10 cellular contexts compared by ENCODE assay signal in genomic region chr13:46210362-46211083, GRCh38. TPM values are rescaled to one million over a fixed set of nuclear protein-coding genes. Genes with fewer than 3 reads are reported as not detected.
DNase-seq lines count a peak whose midpoint lies in the region; ATAC-seq, FAIRE-seq and TF ChIP-seq lines count a peak whose summit lies in the region.
"Had no signal": no experiment of that assay in that cellular context is flagged by ENCODE, and none has a peak within 500 bp of the region (broad histone marks: within the 10 kb centered on the region; RNA-seq: fewer than 3 reads in every experiment).

No MANE protein-coding gene starts in this region.

- no peaks in the 10 kb centered on the region for H4K20me1 ChIP-seq in endothelial cell of umbilical vein (replicated peaks; ENCODE audit: control insufficient read depth, extremely low read depth, insufficient read depth, low read length)

- dilution Hi-C loops in endothelial cell of umbilical vein (cut with MboI; ENCODE audit: extremely low pct_ligation_motif_present, low sequenced_read_pairs), result no loop called here

- no peaks in the 10 kb centered on the region for H3K36me3 ChIP-seq in SK-N-MC (ENCODE audit: insufficient read depth, low read length)
- no peaks in the 10 kb centered on the region for H3K36me3 ChIP-seq in endothelial cell of umbilical vein (ENCODE audit: control insufficient read depth in 2 of 2, extremely low read depth in 1 of 2, insufficient read depth in 2 of 2, low read length in 2 of 2)
- no peaks in the 10 kb centered on the region for H3K36me3 ChIP-seq in skeletal muscle satellite cell (ENCODE audit: insufficient read depth, low read length)

- H3K79me2 ChIP-seq in endothelial cell of umbilical vein (ENCODE audit: control insufficient read depth, insufficient read depth, low read length), result no peaks in the 10 kb centered on the region

- no peak overlapping the region for H2AFZ ChIP-seq in endothelial cell of umbilical vein (ENCODE audit: low read depth, low read length)

- H3K9me1 ChIP-seq in endothelial cell of umbilical vein (replicated peaks; ENCODE audit: control insufficient read depth, extremely low read depth, insufficient read depth, low read length), result no peaks in the 10 kb centered on the region

- ATAC-seq in GM19397 (IDR thresholded peaks at IDR 0.05; ENCODE audit: unreplicated experiment) (no peak), HG02571 (IDR thresholded peaks at IDR 0.05; ENCODE audit: unreplicated experiment) (no peak)

- H3K4me2 ChIP-seq in endothelial cell of umbilical vein (ENCODE audit: insufficient read depth, low read length) (peak overlapping the region; percentile 89), skeletal muscle satellite cell (ENCODE audit: low read length) (peak overlapping the region; percentile 94)

- POLR2A ChIA-PET in endothelial cell of umbilical vein (lab: Charles Lee), result no interaction called here

- H3K9ac ChIP-seq in SK-N-MC (ENCODE audit: insufficient read length) (peak overlapping the region; percentile 89), endothelial cell of umbilical vein (replicated peaks; ENCODE audit: extremely low read depth, insufficient read depth, low read length) (no peak overlapping the region), skeletal muscle satellite cell (ENCODE audit: low read depth, low read length) (no peak overlapping the region)

- H3K4me3 ChIP-seq in SK-N-MC (peak overlapping the region; percentile 99), endothelial cell of umbilical vein (replicated peaks in 1 of 3; ENCODE audit: insufficient read depth in 1 of 3, low read depth in 1 of 3, low read length in 3 of 3) (no peak overlapping the region), skeletal muscle satellite cell (ENCODE audit: low read length) (no peak overlapping the region)

- H3K4me1 ChIP-seq in endothelial cell of umbilical vein (ENCODE audit: control insufficient read depth, extremely low read depth, insufficient read depth, low read length), result peaks cover 9% of the 10 kb centered on the region
- H3K4me1 ChIP-seq in skeletal muscle satellite cell (ENCODE audit: control insufficient read depth, insufficient read depth, low read length), result peaks cover 11% of the 10 kb centered on the region

- no peaks in the 10 kb centered on the region for H3K9me3 ChIP-seq in SK-N-MC (ENCODE audit: low read depth, low read length)
- H3K9me3 ChIP-seq in endothelial cell of umbilical vein (replicated peaks; ENCODE audit: control insufficient read depth, insufficient read depth, low read length), result no peaks in the 10 kb centered on the region
- H3K9me3 ChIP-seq in skeletal muscle satellite cell (replicated peaks; ENCODE audit: low read length), result no peaks in the 10 kb centered on the region

- CTCF ChIA-PET in endothelial cell of umbilical vein (lab: Charles Lee), result interaction anchor here (1.5 kb wide), 1 partner anchor 79 kb away, joined by 5 read pairs; no protein-coding TSS in a partner anchor

- BruUV-seq in endothelial cell of umbilical vein (replicated peaks; lab: Mats Ljungman, UMichigan), result no TSS peak

- intact Hi-C loops in endothelial cell of umbilical vein (cut with micrococcal nuclease), result no loop called here

- TF ChIP-seq CTCF in endothelial cell of umbilical vein (IDR thresholded peaks at IDR 0.05; ENCODE audit: extremely low read depth in 1 of 2, insufficient read depth in 1 of 2, low read depth in 1 of 2, low read length in 2 of 2), result no peak

- no peak for TF ChIP-seq POLR2A in endothelial cell of umbilical vein (IDR thresholded peaks at IDR 0.05; ENCODE audit: low read depth, low read length)

- DNase-seq in DMS53 (lab: John Stamatoyannopoulos, UW) (peak; percentile 3), DMS53 treated with DMSO at 0.1 percent for 48 hours (lab: John Stamatoyannopoulos, UW; ENCODE audit: unreplicated experiment) (no peak), SK-N-MC (ENCODE audit: low read depth, low spot score) (no peak), endothelial cell of umbilical vein (ENCODE audit: low read depth, low spot score) (no peak)
- DNase-seq in effector CD4-positive, alpha-beta T cell, result no peak
- DNase-seq: 8988T, NCI-H1417 treated with DMSO at 0.1 percent for 48 hours had no signal

- H3K27ac ChIP-seq in SK-N-MC, result peak overlapping the region; percentile 53; the same call in 1 of the 2 replicates
- H3K27ac ChIP-seq in endothelial cell of umbilical vein (ENCODE audit: insufficient read depth, low read depth, low read length), result no peak overlapping the region

- peaks cover 12 to 35% of the 10 kb centered on the region in 2 experiments for H3K27me3 ChIP-seq in endothelial cell of umbilical vein (ENCODE audit: control insufficient read depth in 2 of 2, insufficient read depth in 2 of 2, low read length in 2 of 2)
- peaks cover 6% of the 10 kb centered on the region for H3K27me3 ChIP-seq in skeletal muscle satellite cell (ENCODE audit: control insufficient read depth, insufficient read depth, low read length)

- no peak for FAIRE-seq in endothelial cell of umbilical vein (lab: Jason Lieb, UNC)

TF ChIP-seq in endothelial cell of umbilical vein, 7 proteins besides CTCF, POLR2A, EP300 and RAD21:
- TF ChIP-seq POLR2AphosphoS5 (IDR thresholded peaks at IDR 0.05; ENCODE audit: insufficient read depth, low read depth, low read length) (no peak), FOS (IDR thresholded peaks at IDR 0.05; ENCODE audit: borderline replicate concordance, insufficient read depth, low read length) (no peak), MYC (IDR thresholded peaks at IDR 0.05; ENCODE audit: low read depth, low read length) (no peak), JUN (IDR thresholded peaks at IDR 0.05; ENCODE audit: borderline replicate concordance, insufficient read depth, insufficient read length, low read depth) (no peak), MAX (IDR thresholded peaks at IDR 0.05; ENCODE audit: insufficient read depth, insufficient read length) (no peak), GATA2 (IDR thresholded peaks at IDR 0.05; ENCODE audit: insufficient read depth, insufficient read length, low read depth, low read length) (no peak)

RNA-seq across cellular contexts. Expression of gene LRRC63, which starts 1.2 kb away (rescaled TPM):
- total RNA-seq in endothelial cell of umbilical vein, result not detected in 2 replicates
- polyA plus RNA-seq in endothelial cell of umbilical vein, result 0.04 TPM in 1 of 2 replicates, not detected in the other
- 0.04 and 0.06 TPM in 2 replicates for polyA plus RNA-seq in endothelial cell of umbilical vein (2011; cell fraction: cytosol; rRNA removed)
- polyA plus RNA-seq in endothelial cell of umbilical vein (2011; cell fraction: nucleus; rRNA removed), result 0.17 and 0.25 TPM in 2 replicates
- polyA plus RNA-seq in endothelial cell of umbilical vein (2012), result not detected in 2 replicates
- 0.19 TPM in 1 of 2 replicates, not detected in the other for polyA minus RNA-seq in endothelial cell of umbilical vein
- not detected for polyA minus RNA-seq in endothelial cell of umbilical vein (2011; cell fraction: cytosol; rRNA and poly(A)+ RNA removed)
- polyA minus RNA-seq in endothelial cell of umbilical vein (2011; cell fraction: nucleus; rRNA and poly(A)+ RNA removed), result 0.24 TPM in 1 of 2 replicates, not detected in the other
- not detected in 2 replicates for total RNA-seq in skeletal muscle satellite cell (2012; rRNA removed)

RNA-seq across cellular contexts. Expression of gene LCP1, which starts 28.5 kb away (rescaled TPM):
- 0.14 and 0.38 TPM in 2 replicates for total RNA-seq in endothelial cell of umbilical vein
- 0.08 and 0.18 TPM in 2 replicates for polyA plus RNA-seq in endothelial cell of umbilical vein
- polyA plus RNA-seq in endothelial cell of umbilical vein (2011; cell fraction: cytosol; rRNA removed), result 0.05 and 0.10 TPM in 2 replicates
- 0.14 and 0.16 TPM in 2 replicates for polyA plus RNA-seq in endothelial cell of umbilical vein (2011; cell fraction: nucleus; rRNA removed)
- polyA plus RNA-seq in endothelial cell of umbilical vein (2012), result 0.21 TPM in 1 of 2 replicates, not detected in the other
- polyA minus RNA-seq in endothelial cell of umbilical vein, result 1.0 and 3.1 TPM in 2 replicates
- not detected for polyA minus RNA-seq in endothelial cell of umbilical vein (2011; cell fraction: cytosol; rRNA and poly(A)+ RNA removed)
- polyA minus RNA-seq in endothelial cell of umbilical vein (2011; cell fraction: nucleus; rRNA and poly(A)+ RNA removed), result not detected in 2 replicates
- total RNA-seq in skeletal muscle satellite cell (2012; rRNA removed), result 0.76 and 1.1 TPM in 2 replicates
